Comparison of ENCODE assay signal across 8 cellular contexts in the genomic region with DNA sequence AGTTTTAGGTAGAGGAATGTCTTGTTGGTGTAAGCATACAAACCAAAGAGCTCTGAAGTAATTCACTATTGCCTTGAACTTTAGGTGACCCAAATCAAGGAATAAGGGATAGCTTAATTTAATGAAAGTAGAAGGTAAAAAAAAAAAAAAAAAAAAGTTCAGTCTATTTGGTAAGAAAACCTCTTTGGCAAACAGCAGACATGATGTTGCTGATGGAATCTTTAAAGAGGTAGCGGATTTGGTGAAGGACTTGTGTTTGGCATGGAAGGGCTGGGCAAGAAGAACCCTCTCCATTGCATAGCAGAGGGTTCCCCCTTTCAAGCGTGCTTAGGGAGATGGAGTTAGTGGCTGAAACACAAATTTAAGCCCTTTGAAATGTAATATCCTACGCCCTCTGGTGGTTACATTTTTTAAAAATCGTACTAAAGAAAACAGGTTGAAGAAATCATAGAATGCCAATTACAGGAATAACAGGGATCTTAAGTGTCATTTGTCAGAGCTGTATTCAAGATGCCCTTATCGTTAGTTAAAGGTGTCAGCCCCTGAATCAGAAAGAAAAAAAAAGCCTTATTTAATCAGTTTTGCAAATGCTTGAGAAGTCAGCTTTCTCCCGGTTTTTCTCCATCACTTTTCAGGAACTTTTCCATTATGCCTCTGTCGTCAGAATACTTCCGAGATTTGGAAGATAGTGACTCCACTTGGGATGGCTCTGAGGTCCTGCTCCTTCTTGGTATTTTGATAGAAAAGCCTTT.
A peak's percentile ranks its signal among the peaks of the same experiment; 100 is the strongest.
DNase-seq lines count a peak whose midpoint lies in the region; ATAC-seq and TF ChIP-seq lines count a peak whose summit lies in the region.

No MANE protein-coding gene starts in this region.

- no peaks in the 10 kb centered on the region for H3K4me1 Mint-ChIP-seq in activated T-helper 17 cell treated with anti-CD3 and anti-CD28 coated beads, Interleukin-2, amount 50 U/mL, for 72 hours

- in situ Hi-C loops in astrocyte of the spinal cord (cut with HindIII; ENCODE audit: low sequenced_read_pairs): no loop called here

- no peak overlapping the region for H3K4me3 Mint-ChIP-seq in activated T-helper 17 cell treated with anti-CD3 and anti-CD28 coated beads, Interleukin-2, amount 50 U/mL, for 72 hours

- H3K27ac Mint-ChIP-seq in activated T-helper 17 cell treated with anti-CD3 and anti-CD28 coated beads, Interleukin-2, amount 50 U/mL, for 72 hours: no peak overlapping the region

- H3K9me3 Mint-ChIP-seq in activated T-helper 17 cell treated with anti-CD3 and anti-CD28 coated beads, Interleukin-2, amount 50 U/mL, for 72 hours: no peaks in the 10 kb centered on the region

- H3K4me3 ChIP-seq in astrocyte of the spinal cord (ENCODE audit: low read depth, low read length): no peak overlapping the region

- DNase-seq in AG09319 (ENCODE audit: extremely low read depth, low read depth) (peak; percentile 11), H4 (ENCODE audit: low spot score) (peak; percentile 58), NCI-H460 (ENCODE audit: extremely low read depth, low read depth) (peak; percentile 40), astrocyte of the spinal cord (ENCODE audit: low read depth, low spot score) (peak; percentile 70), iPS-NIHi11 (ENCODE audit: low spot score) (peak; percentile 70), superior temporal gyrus (ENCODE audit: extremely low spot score) (peak; percentile 99), GM19240 (ENCODE audit: insufficient read length, low spot score) (no peak)

- peaks cover 7% of the 10 kb centered on the region for H3K27me3 Mint-ChIP-seq in activated T-helper 17 cell treated with anti-CD3 and anti-CD28 coated beads, Interleukin-2, amount 50 U/mL, for 72 hours

- TF ChIP-seq CTCF in AG09319 (IDR thresholded peaks at IDR 0.05; ENCODE audit: low read depth, low read length) (peak; percentile 39), astrocyte of the spinal cord (IDR thresholded peaks at IDR 0.05; ENCODE audit: low read depth, low read length) (no peak)

- H3K36me3 Mint-ChIP-seq in activated T-helper 17 cell treated with anti-CD3 and anti-CD28 coated beads, Interleukin-2, amount 50 U/mL, for 72 hours (ENCODE audit: low read depth): no peaks in the 10 kb centered on the region

- no peak for ATAC-seq in activated T-helper 17 cell treated with anti-CD3 and anti-CD28 coated beads, Interleukin-2, amount 50 U/mL, for 72 hours (replicated peaks)
